In the genomic region with DNA sequence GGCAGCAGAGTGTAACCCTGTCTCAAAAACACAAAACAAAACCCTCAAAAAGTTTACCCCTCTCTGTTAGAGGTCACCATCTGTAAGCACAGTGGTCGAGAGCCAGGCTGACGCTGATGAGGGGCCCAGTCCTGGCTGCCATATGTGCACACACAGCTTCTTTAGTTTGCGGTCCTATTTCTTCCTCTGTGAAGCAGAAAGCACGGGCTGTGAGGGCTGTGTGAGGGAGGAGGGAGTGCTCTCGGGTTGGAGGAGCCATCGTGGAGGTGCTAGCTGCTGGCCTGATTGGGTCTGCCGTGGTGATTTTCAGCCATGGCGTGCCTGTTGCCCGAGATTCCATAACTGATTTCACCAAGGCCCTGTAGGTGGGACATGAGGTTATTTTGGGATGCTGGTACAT, we compare ENCODE assay signal across 2 cellular contexts.
TF ChIP-seq lines count a peak whose summit lies in the region.

No MANE protein-coding gene starts in this region.

TF ChIP-seq in GM23338, 12 proteins besides CTCF, POLR2A, EP300 and RAD21:
- TF ChIP-seq ZNF114 (CRISPR knock-in tag; IDR thresholded peaks at IDR 0.05) (no peak), JUNB (IDR thresholded peaks at IDR 0.05; ENCODE audit: unreplicated experiment) (no peak), STAT1 (IDR thresholded peaks at IDR 0.05; ENCODE audit: unreplicated experiment) (no peak), CREB1 (CRISPR knock-in tag; IDR thresholded peaks at IDR 0.05; ENCODE audit: low read depth) (no peak)
- TF ChIP-seq, protein P1, sequence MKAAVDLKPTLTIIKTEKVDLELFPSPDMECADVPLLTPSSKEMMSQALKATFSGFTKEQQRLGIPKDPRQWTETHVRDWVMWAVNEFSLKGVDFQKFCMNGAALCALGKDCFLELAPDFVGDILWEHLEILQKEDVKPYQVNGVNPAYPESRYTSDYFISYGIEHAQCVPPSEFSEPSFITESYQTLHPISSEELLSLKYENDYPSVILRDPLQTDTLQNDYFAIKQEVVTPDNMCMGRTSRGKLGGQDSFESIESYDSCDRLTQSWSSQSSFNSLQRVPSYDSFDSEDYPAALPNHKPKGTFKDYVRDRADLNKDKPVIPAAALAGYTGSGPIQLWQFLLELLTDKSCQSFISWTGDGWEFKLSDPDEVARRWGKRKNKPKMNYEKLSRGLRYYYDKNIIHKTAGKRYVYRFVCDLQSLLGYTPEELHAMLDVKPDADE (IDR thresholded peaks at IDR 0.05), result no peak
- TF ChIP-seq, protein P2, sequence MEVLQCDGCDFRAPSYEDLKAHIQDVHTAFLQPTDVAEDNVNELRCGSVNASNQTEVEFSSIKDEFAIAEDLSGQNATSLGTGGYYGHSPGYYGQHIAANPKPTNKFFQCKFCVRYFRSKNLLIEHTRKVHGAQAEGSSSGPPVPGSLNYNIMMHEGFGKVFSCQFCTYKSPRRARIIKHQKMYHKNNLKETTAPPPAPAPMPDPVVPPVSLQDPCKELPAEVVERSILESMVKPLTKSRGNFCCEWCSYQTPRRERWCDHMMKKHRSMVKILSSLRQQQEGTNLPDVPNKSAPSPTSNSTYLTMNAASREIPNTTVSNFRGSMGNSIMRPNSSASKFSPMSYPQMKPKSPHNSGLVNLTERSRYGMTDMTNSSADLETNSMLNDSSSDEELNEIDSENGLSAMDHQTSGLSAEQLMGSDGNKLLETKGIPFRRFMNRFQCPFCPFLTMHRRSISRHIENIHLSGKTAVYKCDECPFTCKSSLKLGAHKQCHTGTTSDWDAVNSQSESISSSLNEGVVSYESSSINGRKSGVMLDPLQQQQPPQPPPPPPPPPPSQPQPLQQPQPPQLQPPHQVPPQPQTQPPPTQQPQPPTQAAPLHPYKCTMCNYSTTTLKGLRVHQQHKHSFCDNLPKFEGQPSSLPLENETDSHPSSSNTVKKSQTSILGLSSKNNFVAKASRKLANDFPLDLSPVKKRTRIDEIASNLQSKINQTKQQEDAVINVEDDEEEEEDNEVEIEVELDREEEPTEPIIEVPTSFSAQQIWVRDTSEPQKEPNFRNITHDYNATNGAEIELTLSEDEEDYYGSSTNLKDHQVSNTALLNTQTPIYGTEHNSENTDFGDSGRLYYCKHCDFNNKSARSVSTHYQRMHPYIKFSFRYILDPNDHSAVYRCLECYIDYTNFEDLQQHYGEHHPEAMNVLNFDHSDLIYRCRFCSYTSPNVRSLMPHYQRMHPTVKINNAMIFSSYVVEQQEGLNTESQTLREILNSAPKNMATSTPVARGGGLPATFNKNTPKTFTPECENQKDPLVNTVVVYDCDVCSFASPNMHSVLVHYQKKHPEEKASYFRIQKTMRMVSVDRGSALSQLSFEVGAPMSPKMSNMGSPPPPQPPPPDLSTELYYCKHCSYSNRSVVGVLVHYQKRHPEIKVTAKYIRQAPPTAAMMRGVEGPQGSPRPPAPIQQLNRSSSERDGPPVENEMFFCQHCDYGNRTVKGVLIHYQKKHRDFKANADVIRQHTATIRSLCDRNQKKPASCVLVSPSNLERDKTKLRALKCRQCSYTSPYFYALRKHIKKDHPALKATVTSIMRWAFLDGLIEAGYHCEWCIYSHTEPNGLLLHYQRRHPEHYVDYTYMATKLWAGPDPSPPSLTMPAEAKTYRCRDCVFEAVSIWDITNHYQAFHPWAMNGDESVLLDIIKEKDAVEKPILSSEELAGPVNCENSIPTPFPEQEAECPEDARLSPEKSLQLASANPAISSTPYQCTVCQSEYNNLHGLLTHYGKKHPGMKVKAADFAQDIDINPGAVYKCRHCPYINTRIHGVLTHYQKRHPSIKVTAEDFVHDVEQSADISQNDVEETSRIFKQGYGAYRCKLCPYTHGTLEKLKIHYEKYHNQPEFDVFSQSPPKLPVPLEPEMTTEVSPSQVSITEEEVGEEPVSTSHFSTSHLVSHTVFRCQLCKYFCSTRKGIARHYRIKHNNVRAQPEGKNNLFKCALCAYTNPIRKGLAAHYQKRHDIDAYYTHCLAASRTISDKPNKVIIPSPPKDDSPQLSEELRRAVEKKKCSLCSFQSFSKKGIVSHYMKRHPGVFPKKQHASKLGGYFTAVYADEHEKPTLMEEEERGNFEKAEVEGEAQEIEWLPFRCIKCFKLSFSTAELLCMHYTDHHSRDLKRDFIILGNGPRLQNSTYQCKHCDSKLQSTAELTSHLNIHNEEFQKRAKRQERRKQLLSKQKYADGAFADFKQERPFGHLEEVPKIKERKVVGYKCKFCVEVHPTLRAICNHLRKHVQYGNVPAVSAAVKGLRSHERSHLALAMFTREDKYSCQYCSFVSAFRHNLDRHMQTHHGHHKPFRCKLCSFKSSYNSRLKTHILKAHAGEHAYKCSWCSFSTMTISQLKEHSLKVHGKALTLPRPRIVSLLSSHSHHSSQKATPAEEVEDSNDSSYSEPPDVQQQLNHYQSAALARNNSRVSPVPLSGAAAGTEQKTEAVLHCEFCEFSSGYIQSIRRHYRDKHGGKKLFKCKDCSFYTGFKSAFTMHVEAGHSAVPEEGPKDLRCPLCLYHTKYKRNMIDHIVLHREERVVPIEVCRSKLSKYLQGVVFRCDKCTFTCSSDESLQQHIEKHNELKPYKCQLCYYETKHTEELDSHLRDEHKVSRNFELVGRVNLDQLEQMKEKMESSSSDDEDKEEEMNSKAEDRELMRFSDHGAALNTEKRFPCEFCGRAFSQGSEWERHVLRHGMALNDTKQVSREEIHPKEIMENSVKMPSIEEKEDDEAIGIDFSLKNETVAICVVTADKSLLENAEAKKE (CRISPR knock-in tag; IDR thresholded peaks at IDR 0.05), result no peak

TF ChIP-seq in H1, 55 proteins besides CTCF, POLR2A, EP300 and RAD21:
- TF ChIP-seq GABPA (IDR thresholded peaks at IDR 0.05; ENCODE audit: borderline replicate concordance, insufficient read depth, low read length) (no peak), RXRA (IDR thresholded peaks at IDR 0.05; ENCODE audit: insufficient read depth, low read depth, low read length) (no peak), CEBPB (IDR thresholded peaks at IDR 0.05; ENCODE audit: low read depth, low read length) (no peak), RBBP5 (IDR thresholded peaks at IDR 0.05; ENCODE audit: borderline replicate concordance, low read depth, low read length) (no peak), EGR1 (IDR thresholded peaks at IDR 0.05; ENCODE audit: borderline replicate concordance, low read depth, low read length) (no peak), GTF2F1 (IDR thresholded peaks at IDR 0.05; ENCODE audit: borderline replicate concordance, low read depth, low read length) (no peak), KDM5A (IDR thresholded peaks at IDR 0.05; ENCODE audit: low read length) (no peak), SP4 (IDR thresholded peaks at IDR 0.05; ENCODE audit: low read length) (no peak), ASH2L (IDR thresholded peaks at IDR 0.05; ENCODE audit: low read length) (no peak), JUND (IDR thresholded peaks at IDR 0.05; ENCODE audit: low read length) (no peak), BCL11A (IDR thresholded peaks at IDR 0.05; ENCODE audit: low read depth in 2 of 2, low read length in 2 of 2) (no peak), KDM1A (IDR thresholded peaks at IDR 0.05; ENCODE audit: borderline replicate concordance, low read length) (no peak)
